23 cellular contexts compared by ENCODE assay signal in the genomic region with DNA sequence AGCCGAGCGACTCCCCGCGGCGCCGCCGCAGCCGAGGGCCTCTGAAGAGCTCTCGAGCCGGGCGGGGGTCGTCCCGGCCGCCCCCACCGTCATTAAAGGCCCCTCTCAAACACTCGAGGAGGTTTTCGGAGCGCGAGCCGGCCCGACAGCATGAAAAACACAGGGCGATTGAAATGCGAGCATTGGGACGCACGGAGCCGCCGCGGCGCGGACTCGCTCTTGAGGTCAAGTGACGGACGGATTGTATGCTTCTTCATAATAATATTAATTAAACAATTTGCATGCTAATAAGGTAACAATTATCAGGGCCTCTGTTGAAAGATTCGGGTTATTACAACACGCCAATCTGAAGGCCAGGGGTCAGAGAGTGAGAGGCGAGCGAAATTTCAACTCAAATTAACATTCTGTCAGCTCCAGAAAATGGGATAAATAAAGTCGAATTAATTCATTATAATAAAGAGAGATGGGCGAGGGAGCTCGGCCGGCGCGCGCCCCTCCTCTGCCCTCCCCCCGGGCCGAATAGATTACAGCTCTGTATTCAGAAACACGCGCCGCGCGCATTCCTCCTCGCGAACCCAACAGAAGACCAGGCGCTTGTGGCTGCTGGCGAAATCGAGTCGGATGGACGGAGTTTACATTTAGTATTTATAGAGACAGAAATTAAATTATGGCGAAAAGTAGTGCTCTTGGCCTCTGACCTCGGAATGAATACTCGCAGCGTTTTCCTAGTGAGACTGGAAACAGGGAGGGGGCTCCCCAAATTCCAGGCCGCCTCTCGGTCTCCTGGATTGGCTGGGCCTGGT. TPM values are rescaled to one million over a fixed set of nuclear protein-coding genes. Genes with fewer than 3 reads are reported as not detected.
DNase-seq lines count a peak whose midpoint lies in the region; ATAC-seq and TF ChIP-seq lines count a peak whose summit lies in the region.
"Had no signal": no experiment of that assay in that cellular context is flagged by ENCODE, and none has a peak within 500 bp of the region (broad histone marks: within the 10 kb centered on the region; RNA-seq: fewer than 3 reads in every experiment).

No MANE protein-coding gene starts in this region.

- peak overlapping the region; percentile 33 for H3K27ac Mint-ChIP-seq in CD4-positive, alpha-beta T cell
- peak overlapping the region in 3 of 9 donors; percentile 12 to 65 (median 46) for H3K27ac Mint-ChIP-seq in naive thymus-derived CD4-positive, alpha-beta T cell
- H3K27ac Mint-ChIP-seq: activated naive CD4-positive, alpha-beta T cell treated with anti-CD3 and anti-CD28 coated beads for 36 hours had no signal

- peaks cover 0 to 11% of the 10 kb centered on the region in 2 donors for H3K4me1 ChIP-seq in naive thymus-derived CD4-positive, alpha-beta T cell (ENCODE audit: control insufficient read depth in 2 of 2, insufficient read depth in 2 of 2, low read length in 2 of 2)
- H3K4me1 ChIP-seq: upper lobe of right lung had no signal

- no peak overlapping the region for H3K27ac ChIP-seq in CD4-positive, alpha-beta T cell (ENCODE audit: low read depth, low read length)
- no peak overlapping the region for H3K27ac ChIP-seq in naive thymus-derived CD4-positive, alpha-beta T cell (ENCODE audit: low read depth, low read length)
- H3K27ac ChIP-seq: 22Rv1, esophagus squamous epithelium, left lung, stomach, upper lobe of right lung had no signal

- no peak overlapping the region for H3K4me3 ChIP-seq in naive thymus-derived CD4-positive, alpha-beta T cell (ENCODE audit: low read length)
- H3K4me3 ChIP-seq: esophagus squamous epithelium, left lung, stomach, upper lobe of right lung had no signal

- no peak for ATAC-seq in CD4-positive, alpha-beta T cell (ENCODE audit: poor library complexity)
- no peak for ATAC-seq in naive thymus-derived CD4-positive, alpha-beta T cell
- ATAC-seq: effector memory CD8-positive, alpha-beta T cell; left lung; upper lobe of right lung had no signal

- peaks cover 38% of the 10 kb centered on the region for H3K4me1 Mint-ChIP-seq in CD4-positive, alpha-beta T cell (ENCODE audit: low read depth)
- peaks cover 17 to 49% (median 36%) of the 10 kb centered on the region in 7 donors for H3K4me1 Mint-ChIP-seq in naive thymus-derived CD4-positive, alpha-beta T cell

- CTCF ChIA-PET in CD4-positive, alpha-beta T cell (lab: Charles Lee): no interaction called here
- CTCF ChIA-PET in naive thymus-derived CD4-positive, alpha-beta T cell (lab: Charles Lee): no interaction called here

- H3K27me3 Mint-ChIP-seq in CD4-positive, alpha-beta T cell: peaks cover 77% of the 10 kb centered on the region
- H3K27me3 Mint-ChIP-seq in naive thymus-derived CD4-positive, alpha-beta T cell: peaks cover 60 to 71% (median 66%) of the 10 kb centered on the region in 5 donors

- H3K4me3 Mint-ChIP-seq in CD4-positive, alpha-beta T cell: peak overlapping the region; percentile 30
- H3K4me3 Mint-ChIP-seq in naive thymus-derived CD4-positive, alpha-beta T cell: peak overlapping the region in 8 of 10 donors; percentile 18 to 59 (median 40)
- H3K4me3 Mint-ChIP-seq: activated naive CD4-positive, alpha-beta T cell treated with anti-CD3 and anti-CD28 coated beads for 36 hours had no signal

- H3K9me3 ChIP-seq in CD4-positive, alpha-beta T cell (ENCODE audit: control insufficient read depth, low read length): no peaks in the 10 kb centered on the region
- no peaks in the 10 kb centered on the region for H3K9me3 ChIP-seq in naive thymus-derived CD4-positive, alpha-beta T cell (ENCODE audit: control insufficient read depth in 2 of 3, low read length in 3 of 3)
- H3K9me3 ChIP-seq: Caco-2, esophagus squamous epithelium, left lung, stomach, upper lobe of right lung had no signal

- DNase-seq in DMS 273 (lab: John Stamatoyannopoulos, UW; ENCODE audit: unreplicated experiment): peak; percentile 53
- DNase-seq in DMS 273 treated with DMSO at 0.1 percent for 48 hours (lab: John Stamatoyannopoulos, UW): no peak
- DNase-seq in CD4-positive, alpha-beta T cell: no peak
- peak; percentile 49 for DNase-seq in cerebellar cortex (ENCODE audit: low spot score)
- DNase-seq in naive thymus-derived CD4-positive, alpha-beta T cell: peak in 1 of 9 donors; percentile 1
- DNase-seq in NCI-H1105 (lab: John Stamatoyannopoulos, UW): no peak
- no peak for DNase-seq in RPMI8226
- no peak for DNase-seq in effector CD4-positive, alpha-beta T cell
- DNase-seq: activated naive CD4-positive, alpha-beta T cell treated with anti-CD3 and anti-CD28 coated beads for 36 hours; AML-193; Caco-2; effector memory CD8-positive, alpha-beta T cell; esophagus squamous epithelium; NCI-H526 treated with DMSO at 0.1 percent for 48 hours; stimulated activated CD4-positive, alpha-beta T cell treated with anti-CD3 and anti-CD28 coated beads, Interleukin-4, amount 100 ng/mL, for 4 hours; stomach; SW 1271; upper lobe of right lung had no signal

- H3K9me3 Mint-ChIP-seq in CD4-positive, alpha-beta T cell: no peaks in the 10 kb centered on the region
- H3K9me3 Mint-ChIP-seq in naive thymus-derived CD4-positive, alpha-beta T cell: peaks cover 0 to 7% (median 0%) of the 10 kb centered on the region in 11 donors
- H3K9me3 Mint-ChIP-seq: activated naive CD4-positive, alpha-beta T cell treated with anti-CD3 and anti-CD28 coated beads for 36 hours; effector memory CD8-positive, alpha-beta T cell had no signal

- no peaks in the 10 kb centered on the region for H3K36me3 Mint-ChIP-seq in CD4-positive, alpha-beta T cell (ENCODE audit: low read depth)
- peaks cover 0 to 3% (median 0%) of the 10 kb centered on the region in 5 donors for H3K36me3 Mint-ChIP-seq in naive thymus-derived CD4-positive, alpha-beta T cell

- POLR2A ChIA-PET in CD4-positive, alpha-beta T cell (lab: Charles Lee): no interaction called here
- POLR2A ChIA-PET in naive thymus-derived CD4-positive, alpha-beta T cell (lab: Charles Lee): no interaction called here

- no peaks in the 10 kb centered on the region for H3K36me3 ChIP-seq in naive thymus-derived CD4-positive, alpha-beta T cell (ENCODE audit: control insufficient read depth in 2 of 3, insufficient read depth in 3 of 3, low read length in 3 of 3)
- H3K36me3 ChIP-seq: esophagus squamous epithelium, left lung, stomach, upper lobe of right lung had no signal

- no peak for TF ChIP-seq CTCF in CD4-positive, alpha-beta T cell (IDR thresholded peaks at IDR 0.05)

- peaks cover 83% of the 10 kb centered on the region for H3K27me3 ChIP-seq in CD4-positive, alpha-beta T cell (ENCODE audit: control insufficient read depth, insufficient read depth, low read length)
- peaks cover 10 to 49% of the 10 kb centered on the region in 2 donors for H3K27me3 ChIP-seq in naive thymus-derived CD4-positive, alpha-beta T cell (ENCODE audit: control insufficient read depth in 2 of 2, insufficient read depth in 2 of 2, low read length in 2 of 2)

- intact Hi-C loops in CD4-positive, alpha-beta T cell (cut with DNase I, micrococcal nuclease): loop anchor here in 1 of 2 experiments (10.0 kb wide), 1 partner anchor 1294 kb away; no protein-coding TSS in a partner anchor
- intact Hi-C loops in naive thymus-derived CD4-positive, alpha-beta T cell (cut with micrococcal nuclease): no loop called here

RNA-seq across cellular contexts. Expression of gene UNCX, which starts 2.1 kb away (rescaled TPM):
- not detected for total RNA-seq in CD4-positive, alpha-beta T cell
- not detected for total RNA-seq in naive thymus-derived CD4-positive, alpha-beta T cell
- polyA plus RNA-seq in naive thymus-derived CD4-positive, alpha-beta T cell: not detected
- total RNA-seq: activated naive CD4-positive, alpha-beta T cell treated with anti-CD3 and anti-CD28 coated beads for 36 hours; aorta; Caco-2; chondrocyte; esophagus squamous epithelium; left lung; omental fat pad; stomach; upper lobe of right lung had no signal
- polyA plus RNA-seq: aorta, stomach had no signal

Comparison
In these comparisons a context has a peak if more than half of its experiments do, and no peak if none do; other contexts are left out.
1. DNase-seq: peak in DMS 273 (single experiment) and cerebellar cortex (single experiment); none in DMS 273 treated with DMSO at 0.1 percent for 48 hours (single experiment), CD4-positive, alpha-beta T cell (0 of 10), NCI-H1105 (single experiment), RPMI8226 (single experiment) and effector CD4-positive, alpha-beta T cell (single experiment).